1 cellular context compared by ENCODE assay signal in the genomic region with DNA sequence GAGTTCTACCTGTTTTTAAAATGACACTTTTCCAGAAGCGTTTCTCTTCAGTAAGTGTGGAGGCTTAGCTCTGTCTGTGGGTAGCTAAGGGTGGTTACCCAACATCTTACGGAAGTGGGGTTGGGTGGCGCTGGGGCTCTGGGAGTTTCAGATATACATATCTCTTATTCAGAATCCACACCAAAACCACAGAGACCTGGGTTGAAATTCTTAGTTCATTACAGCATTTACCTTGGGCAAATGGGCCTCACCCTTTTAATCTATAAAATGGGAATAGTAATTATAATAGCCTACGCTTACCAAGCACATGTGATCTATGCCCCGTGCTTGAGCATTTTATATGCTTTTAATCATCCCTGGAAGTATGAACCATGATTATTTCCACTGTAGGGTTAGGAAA.
A peak's percentile ranks its signal among the peaks of the same experiment; 100 is the strongest.
TF ChIP-seq lines count a peak whose summit lies in the region.

No MANE protein-coding gene starts in this region.

TF ChIP-seq in GM12878, 131 proteins besides CTCF, POLR2A, EP300 and RAD21:
- TF ChIP-seq SMARCA5 (IDR thresholded peaks at IDR 0.05) (peak; percentile 63), TARDBP (IDR thresholded peaks at IDR 0.05; ENCODE audit: borderline replicate concordance) (no peak), IKZF2 (IDR thresholded peaks at IDR 0.05) (peak in 1 of 2 experiments; percentile 35; a peak in 1 of 4 replicates), ZNF217 (IDR thresholded peaks at IDR 0.05) (peak; percentile 66), ATF7 (IDR thresholded peaks at IDR 0.05; ENCODE audit: low read depth) (peak; percentile 21; the same call in 1 of the 2 replicates), IKZF1 (conservative IDR thresholded peaks at IDR 0.05) (peak; percentile 45; the same call in 1 of the 2 replicates), ZNF24 (IDR thresholded peaks at IDR 0.05) (peak; percentile 55; the same call in 1 of the 2 replicates), DPF2 (IDR thresholded peaks at IDR 0.05) (peak; percentile 47; the same call in 1 of the 2 replicates), RELA (IDR thresholded peaks at IDR 0.05; ENCODE audit: borderline replicate concordance, partially characterized antibody) (no peak), SUPT20H (IDR thresholded peaks at IDR 0.05; ENCODE audit: borderline replicate concordance, control insufficient read depth, low read depth, low read length) (no peak), NBN (IDR thresholded peaks at IDR 0.05) (no peak), YY1 (IDR thresholded peaks at IDR 0.05; ENCODE audit: low read depth, low read length) (no peak)
- TF ChIP-seq, protein P1, sequence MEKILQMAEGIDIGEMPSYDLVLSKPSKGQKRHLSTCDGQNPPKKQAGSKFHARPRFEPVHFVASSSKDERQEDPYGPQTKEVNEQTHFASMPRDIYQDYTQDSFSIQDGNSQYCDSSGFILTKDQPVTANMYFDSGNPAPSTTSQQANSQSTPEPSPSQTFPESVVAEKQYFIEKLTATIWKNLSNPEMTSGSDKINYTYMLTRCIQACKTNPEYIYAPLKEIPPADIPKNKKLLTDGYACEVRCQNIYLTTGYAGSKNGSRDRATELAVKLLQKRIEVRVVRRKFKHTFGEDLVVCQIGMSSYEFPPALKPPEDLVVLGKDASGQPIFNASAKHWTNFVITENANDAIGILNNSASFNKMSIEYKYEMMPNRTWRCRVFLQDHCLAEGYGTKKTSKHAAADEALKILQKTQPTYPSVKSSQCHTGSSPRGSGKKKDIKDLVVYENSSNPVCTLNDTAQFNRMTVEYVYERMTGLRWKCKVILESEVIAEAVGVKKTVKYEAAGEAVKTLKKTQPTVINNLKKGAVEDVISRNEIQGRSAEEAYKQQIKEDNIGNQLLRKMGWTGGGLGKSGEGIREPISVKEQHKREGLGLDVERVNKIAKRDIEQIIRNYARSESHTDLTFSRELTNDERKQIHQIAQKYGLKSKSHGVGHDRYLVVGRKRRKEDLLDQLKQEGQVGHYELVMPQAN (conservative IDR thresholded peaks at IDR 0.05): 0 out of 2 replicates have a peak, but pooled peaks have one; percentile 23
- TF ChIP-seq, protein P2, sequence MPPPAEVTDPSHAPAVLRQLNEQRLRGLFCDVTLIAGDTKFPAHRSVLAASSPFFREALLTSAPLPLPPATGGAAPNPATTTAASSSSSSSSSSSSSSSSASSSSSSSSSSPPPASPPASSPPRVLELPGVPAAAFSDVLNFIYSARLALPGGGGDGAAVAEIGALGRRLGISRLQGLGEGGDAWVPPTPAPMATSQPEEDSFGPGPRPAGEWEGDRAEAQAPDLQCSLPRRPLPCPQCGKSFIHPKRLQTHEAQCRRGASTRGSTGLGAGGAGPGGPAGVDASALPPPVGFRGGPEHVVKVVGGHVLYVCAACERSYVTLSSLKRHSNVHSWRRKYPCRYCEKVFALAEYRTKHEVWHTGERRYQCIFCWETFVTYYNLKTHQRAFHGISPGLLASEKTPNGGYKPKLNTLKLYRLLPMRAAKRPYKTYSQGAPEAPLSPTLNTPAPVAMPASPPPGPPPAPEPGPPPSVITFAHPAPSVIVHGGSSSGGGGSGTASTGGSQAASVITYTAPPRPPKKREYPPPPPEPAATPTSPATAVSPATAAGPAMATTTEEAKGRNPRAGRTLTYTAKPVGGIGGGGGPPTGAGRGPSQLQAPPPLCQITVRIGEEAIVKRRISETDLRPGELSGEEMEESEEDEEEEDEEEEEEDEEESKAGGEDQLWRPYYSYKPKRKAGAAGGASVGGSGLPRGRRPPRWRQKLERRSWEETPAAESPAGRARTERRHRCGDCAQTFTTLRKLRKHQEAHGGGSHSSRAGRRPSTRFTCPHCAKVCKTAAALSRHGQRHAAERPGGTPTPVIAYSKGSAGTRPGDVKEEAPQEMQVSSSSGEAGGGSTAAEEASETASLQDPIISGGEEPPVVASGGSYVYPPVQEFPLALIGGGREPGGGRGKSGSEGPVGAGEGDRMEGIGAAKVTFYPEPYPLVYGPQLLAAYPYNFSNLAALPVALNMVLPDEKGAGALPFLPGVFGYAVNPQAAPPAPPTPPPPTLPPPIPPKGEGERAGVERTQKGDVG (CRISPR knock-in tag; IDR thresholded peaks at IDR 0.05): no peak
